Comparison of ENCODE assay signal across 7 cellular contexts in genomic region chr12:79164890-79165289, GRCh38.
"Had no signal": no experiment of that assay in that cellular context is flagged by ENCODE, and none has a peak within 500 bp of the region (broad histone marks: within the 10 kb centered on the region; RNA-seq: fewer than 3 reads in every experiment).

No MANE protein-coding gene starts in this region.

- H3K9me3 Mint-ChIP-seq: IgD-negative memory B cell had no signal

- DNase-seq: KBM-7, KG1 had no signal

- H3K4me1 Mint-ChIP-seq: IgD-negative memory B cell had no signal

- ATAC-seq: K562 had no signal

- H3K27me3 Mint-ChIP-seq: IgD-negative memory B cell had no signal

- H3K9ac ChIP-seq: KMS-11 had no signal

- FAIRE-seq: HTR-8/SVneo, K562 had no signal

- H3K4me2 ChIP-seq: KMS-11 had no signal

- H3K27ac Mint-ChIP-seq: IgD-negative memory B cell had no signal

- H3K36me3 Mint-ChIP-seq: IgD-negative memory B cell had no signal

- H3K4me3 ChIP-seq: K562 had no signal

- H3K4me3 Mint-ChIP-seq: IgD-negative memory B cell had no signal

- H3K27ac ChIP-seq: HL-60, KMS-11 had no signal
